Comparison of ENCODE assay signal across 8 cellular contexts in the genomic region with DNA sequence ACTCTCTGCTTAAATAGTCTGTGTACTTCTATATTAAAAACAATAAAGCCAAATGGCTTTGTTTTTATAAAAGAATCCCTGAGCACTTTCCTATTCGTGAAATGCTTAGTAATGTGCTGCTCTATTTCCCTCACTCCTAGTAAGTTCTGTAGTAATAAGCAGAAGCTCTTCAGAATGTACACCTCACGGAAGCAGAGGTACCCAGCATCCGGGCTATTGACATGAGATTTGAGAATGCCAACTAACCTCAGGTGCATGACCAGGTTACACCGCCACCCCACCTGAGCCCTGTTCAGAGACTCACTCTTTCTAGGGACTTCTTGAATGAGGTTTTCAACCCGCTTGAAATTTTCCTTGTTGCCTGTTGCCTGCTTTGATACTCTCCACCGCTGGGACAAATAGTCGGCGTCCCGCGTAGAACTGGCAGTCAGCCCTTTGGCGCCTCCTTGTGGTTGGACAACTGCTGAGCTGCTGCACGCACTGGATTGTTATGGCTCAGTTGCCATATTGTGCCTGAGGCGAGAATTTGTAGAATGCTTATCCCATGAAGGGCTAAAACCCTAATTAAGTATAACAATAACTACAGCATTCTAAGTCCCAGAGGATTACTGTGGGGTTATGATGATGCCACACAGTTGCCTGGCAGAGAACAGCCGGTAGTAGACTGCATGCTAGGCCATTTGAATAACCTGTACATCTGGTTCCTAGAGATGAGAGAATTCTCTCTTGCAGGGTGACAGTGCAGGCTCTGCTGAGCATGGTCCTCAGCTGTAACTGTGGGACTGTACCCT.
DNase-seq lines count a peak whose midpoint lies in the region; ATAC-seq lines count a peak whose summit lies in the region.

No MANE protein-coding gene starts in this region.

- no peaks in the 10 kb centered on the region for H3K27me3 ChIP-seq in NT2/D1 (ENCODE audit: insufficient read depth, insufficient read length)

- peaks cover 6% of the 10 kb centered on the region; the same call in 1 of the 2 replicates for H3K9me3 ChIP-seq in NT2/D1 (ENCODE audit: insufficient read depth, low read length)

- no peaks in the 10 kb centered on the region for H3K4me1 ChIP-seq in NT2/D1 (ENCODE audit: insufficient read depth, insufficient read length)

- ATAC-seq in GM19452 (IDR thresholded peaks at IDR 0.05; ENCODE audit: unreplicated experiment) (peak; percentile 95), HG03469 (IDR thresholded peaks at IDR 0.05; ENCODE audit: unreplicated experiment) (peak; percentile 70), esophagus mucosa (peak; percentile 100)
- ATAC-seq in natural killer cell treated with Interleukin-12 subunit alpha and Interleukin-12 subunit beta and Interleukin-15 and Interleukin-18, amount 100 ng/mL, for 72 hours = peak; percentile 85 to 86
- peak; percentile 96 to 97 for ATAC-seq in stimulated activated naive B cell treated with anti-CD40 and anti-IgM and Interleukin-4, amounts not matched to agents 10 μg/mL and 1 μg/mL and 100 μg/mL, for 72 hours (replicated peaks)

- peaks cover 4 to 5% of the 10 kb centered on the region in 2 donors for H3K4me1 Mint-ChIP-seq in natural killer cell treated with Interleukin-12 subunit alpha and Interleukin-12 subunit beta and Interleukin-15 and Interleukin-18, amount 100 ng/mL, for 72 hours (ENCODE audit: low read depth in 2 of 2)
- peaks cover 6 to 13% of the 10 kb centered on the region in 2 donors for H3K4me1 Mint-ChIP-seq in stimulated activated naive B cell treated with anti-CD40 and anti-IgM and Interleukin-4, amounts not matched to agents 10 μg/mL and 1 μg/mL and 100 μg/mL, for 72 hours

- H3K27ac Mint-ChIP-seq in natural killer cell treated with Interleukin-12 subunit alpha and Interleukin-12 subunit beta and Interleukin-15 and Interleukin-18, amount 100 ng/mL, for 72 hours = no peak overlapping the region
- H3K27ac Mint-ChIP-seq in stimulated activated naive B cell treated with anti-CD40 and anti-IgM and Interleukin-4, amounts not matched to agents 10 μg/mL and 1 μg/mL and 100 μg/mL, for 72 hours = no peak overlapping the region

- no peaks in the 10 kb centered on the region for H3K36me3 ChIP-seq in NT2/D1 (ENCODE audit: insufficient read depth, insufficient read length, low read length)

- H3K9ac ChIP-seq in NT2/D1 (ENCODE audit: insufficient read length, low read depth) = no peak overlapping the region

- no peaks in the 10 kb centered on the region for H3K9me3 Mint-ChIP-seq in natural killer cell treated with Interleukin-12 subunit alpha and Interleukin-12 subunit beta and Interleukin-15 and Interleukin-18, amount 100 ng/mL, for 72 hours
- peaks cover 4% of the 10 kb centered on the region in 2 donors for H3K9me3 Mint-ChIP-seq in stimulated activated naive B cell treated with anti-CD40 and anti-IgM and Interleukin-4, amounts not matched to agents 10 μg/mL and 1 μg/mL and 100 μg/mL, for 72 hours

- H3K4me3 Mint-ChIP-seq in natural killer cell treated with Interleukin-12 subunit alpha and Interleukin-12 subunit beta and Interleukin-15 and Interleukin-18, amount 100 ng/mL, for 72 hours = peak overlapping the region; percentile 60
- peak overlapping the region; percentile 12 to 71 for H3K4me3 Mint-ChIP-seq in stimulated activated naive B cell treated with anti-CD40 and anti-IgM and Interleukin-4, amounts not matched to agents 10 μg/mL and 1 μg/mL and 100 μg/mL, for 72 hours

- no peak overlapping the region for H3K4me3 ChIP-seq in NT2/D1 (ENCODE audit: insufficient read length, low read depth)

- DNase-seq in Caki2 (ENCODE audit: low read depth) (peak; percentile 72), NT2/D1 (ENCODE audit: low read depth, low spot score) (peak; percentile 43)
- peak; percentile 95 for DNase-seq in activated CD8-positive, alpha-beta memory T cell treated with anti-CD3 and anti-CD28 coated beads, Interleukin-2, amount 50 U/mL, for 48 hours
- peak; percentile 77 for DNase-seq in natural killer cell treated with Interleukin-12 subunit alpha and Interleukin-12 subunit beta and Interleukin-15 and Interleukin-18, amount 100 ng/mL, for 72 hours (ENCODE audit: low spot score)
- DNase-seq in stimulated activated naive B cell treated with anti-CD40 and anti-IgM and Interleukin-4, amounts not matched to agents 10 μg/mL and 1 μg/mL and 100 μg/mL, for 72 hours = peak; percentile 67

- in situ Hi-C loops in Caki2 (cut with HindIII; ENCODE audit: low pct_unique_long_range_greater_than_20kb, low sequenced_read_pairs) = loop anchor here (25.0 kb wide), 1 partner anchor 518 kb away; the partner anchor contains the start of gene KCNQ5

- H3K27me3 Mint-ChIP-seq in natural killer cell treated with Interleukin-12 subunit alpha and Interleukin-12 subunit beta and Interleukin-15 and Interleukin-18, amount 100 ng/mL, for 72 hours = peaks cover 0 to 3% of the 10 kb centered on the region in 2 donors
- H3K27me3 Mint-ChIP-seq in stimulated activated naive B cell treated with anti-CD40 and anti-IgM and Interleukin-4, amounts not matched to agents 10 μg/mL and 1 μg/mL and 100 μg/mL, for 72 hours = no peaks in the 10 kb centered on the region

- H3K36me3 Mint-ChIP-seq in natural killer cell treated with Interleukin-12 subunit alpha and Interleukin-12 subunit beta and Interleukin-15 and Interleukin-18, amount 100 ng/mL, for 72 hours = no peaks in the 10 kb centered on the region
- peaks cover 6 to 10% of the 10 kb centered on the region in 2 donors for H3K36me3 Mint-ChIP-seq in stimulated activated naive B cell treated with anti-CD40 and anti-IgM and Interleukin-4, amounts not matched to agents 10 μg/mL and 1 μg/mL and 100 μg/mL, for 72 hours

Comparison
In these comparisons a context has a peak if more than half of its experiments do, and no peak if none do; other contexts are left out.
1. DNase-seq: peak in every context shown above with its lines; median percentile 95 in activated CD8-positive, alpha-beta memory T cell treated with anti-CD3 and anti-CD28 coated beads, Interleukin-2, amount 50 U/mL, for 48 hours; 77 in natural killer cell treated with Interleukin-12 subunit alpha and Interleukin-12 subunit beta and Interleukin-15 and Interleukin-18, amount 100 ng/mL, for 72 hours; 72 in Caki2; 67 in stimulated activated naive B cell treated with anti-CD40 and anti-IgM and Interleukin-4, amounts not matched to agents 10 μg/mL and 1 μg/mL and 100 μg/mL, for 72 hours; 43 in NT2/D1.